In the genomic region with DNA sequence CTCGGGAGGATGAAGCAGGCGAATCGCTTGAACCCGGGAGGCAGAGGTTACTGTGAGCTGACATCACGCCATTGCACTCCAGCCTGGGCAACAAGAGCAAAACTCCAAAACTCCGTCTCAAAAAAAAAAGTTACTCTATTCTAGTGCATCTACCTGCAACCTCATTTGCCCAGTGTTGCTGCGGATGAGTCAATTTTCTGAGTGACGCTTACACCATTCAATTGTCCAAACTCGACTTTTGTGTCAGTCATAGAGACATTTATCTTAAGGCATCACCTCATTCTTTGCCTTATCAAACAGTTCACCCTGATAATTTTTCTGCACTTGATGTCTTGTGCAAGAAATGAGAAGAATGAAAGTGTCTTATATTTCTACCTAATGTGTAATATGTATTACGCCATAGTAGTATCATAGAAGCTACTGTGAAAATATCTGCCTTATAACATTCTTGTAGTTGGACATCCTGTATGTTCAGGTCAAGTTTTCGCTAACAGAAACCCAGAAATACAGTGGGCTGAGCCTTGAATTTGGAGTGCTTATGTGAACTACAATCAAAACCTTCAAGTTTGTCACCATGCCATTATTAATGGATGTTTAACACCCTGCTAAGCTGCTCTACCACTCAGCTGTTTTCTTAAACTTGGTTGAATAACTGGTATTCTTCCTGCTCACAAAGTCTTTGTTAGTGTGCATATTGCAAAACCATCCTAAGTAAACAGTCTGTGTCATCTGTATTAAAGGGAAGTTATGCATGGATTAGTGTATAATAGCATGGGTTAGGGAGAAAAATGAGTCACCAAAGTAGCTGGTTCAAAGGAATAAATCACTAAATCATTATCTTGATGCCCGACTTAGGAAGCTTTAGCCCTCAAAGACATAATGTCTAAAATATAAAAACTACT, we compare ENCODE assay signal across 13 cellular contexts.
DNase-seq lines count a peak whose midpoint lies in the region; ATAC-seq lines count a peak whose summit lies in the region.
"Had no signal": no experiment of that assay in that cellular context is flagged by ENCODE, and none has a peak within 500 bp of the region (broad histone marks: within the 10 kb centered on the region; RNA-seq: fewer than 3 reads in every experiment).

No MANE protein-coding gene starts in this region.

- in situ Hi-C loops in Caki2 (cut with HindIII; ENCODE audit: low pct_unique_long_range_greater_than_20kb, low sequenced_read_pairs) = no loop called here

- peak; percentile 93 for DNase-seq in Caki2 (ENCODE audit: low read depth)
- DNase-seq in LHCN-M2 (ENCODE audit: low read depth) = peak; percentile 92
- DNase-seq in dermis microvascular lymphatic vessel endothelial cell (ENCODE audit: low read depth in 2 of 2) = peak; percentile 1 to 78
- peak; percentile 33 to 87 for DNase-seq in lung microvascular endothelial cell (ENCODE audit: low read depth in 2 of 2)
- no peak for DNase-seq in activated gamma-delta T cell (lab: John Stamatoyannopoulos, UW)
- no peak for DNase-seq in SKM-1 (lab: John Stamatoyannopoulos, UW; ENCODE audit: unreplicated experiment)
- DNase-seq in central memory CD4-positive, alpha-beta T cell = no peak
- DNase-seq: DMS79, GOT3, NCI-H1436 treated with DMSO at 0.1 percent for 48 hours, RPMI8226, upper lobe of left lung had no signal

- ATAC-seq in HG03354 (IDR thresholded peaks at IDR 0.05; ENCODE audit: poor library complexity, severe bottlenecking, unreplicated experiment) = no peak

Comparison
In these comparisons a context has a peak if more than half of its experiments do, and no peak if none do; other contexts are left out.
1. DNase-seq: peak in Caki2 (single experiment), LHCN-M2 (single experiment), dermis microvascular lymphatic vessel endothelial cell (2 of 2) and lung microvascular endothelial cell (2 of 2); none in activated gamma-delta T cell (single experiment), SKM-1 (single experiment) and central memory CD4-positive, alpha-beta T cell (single experiment).